ENCODE assay signal across 19 cellular contexts in the genomic region with DNA sequence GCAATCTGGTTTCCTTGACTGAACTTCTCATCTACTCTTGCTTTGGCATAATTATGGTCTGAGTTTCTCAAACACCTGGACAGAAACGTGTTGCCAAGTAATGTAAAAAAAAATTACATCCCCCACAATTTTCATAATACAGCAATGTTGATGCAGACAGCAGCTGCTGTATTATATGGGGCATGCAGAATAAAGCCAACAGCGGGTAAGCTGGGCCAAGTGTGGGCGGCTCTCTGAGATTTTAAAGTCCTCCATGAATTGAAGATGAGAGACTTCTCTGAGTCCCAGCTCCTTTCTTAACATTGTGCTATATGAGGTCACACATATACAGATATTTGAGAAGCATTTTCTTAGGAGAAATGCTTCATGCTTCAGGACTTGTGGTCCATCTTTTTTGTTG.
"Had no signal": no experiment of that assay in that cellular context is flagged by ENCODE, and none has a peak within 500 bp of the region (broad histone marks: within the 10 kb centered on the region; RNA-seq: fewer than 3 reads in every experiment).

No MANE protein-coding gene starts in this region.

- DNase-seq: activated CD4-positive, alpha-beta T cell treated with anti-CD3 and anti-CD28 coated beads for 1 hour; activated CD4-positive, alpha-beta T cell treated with anti-CD3 and anti-CD28 coated beads, Interleukin-2, amount 50 U/mL, for 1 hour; activated CD8-positive, alpha-beta T cell treated with anti-CD3 and anti-CD28 coated beads, Interleukin-2, amount 10 ng/mL, durations not matched to agents 7 days and 5 days; activated gamma-delta T cell; activated naive CD4-positive, alpha-beta T cell treated with anti-CD3 and anti-CD28 coated beads, Interleukin-2, amount 50 U/mL, for 16 hours; activated naive CD8-positive, alpha-beta T cell treated with anti-CD3 and anti-CD28 coated beads, Interleukin-2, amount 50 U/mL, for 24 hours; cerebellar nuclear complex; endodermal cell; esophagus squamous epithelium; head of caudate nucleus; hypothalamus; left colon; retina; stimulated activated CD4-positive, alpha-beta T cell treated with anti-CD3 and anti-CD28 coated beads, Interleukin-2, amount 100 ng/mL, for 48 hours; stimulated activated CD8-positive, alpha-beta memory T cell treated with anti-CD3 and anti-CD28 coated beads, Interleukin-4, amount 100 ng/mL, for 48 hours; stimulated activated naive B cell treated with anti-CD40 and anti-IgM and Interleukin-4, amounts not matched to agents 10 μg/mL and 1 μg/mL and 100 μg/mL, for 72 hours; upper lobe of left lung; WERI-Rb-1 had no signal

- ATAC-seq: activated CD8-positive, alpha-beta T cell treated with anti-CD3 and anti-CD28 coated beads, Interleukin-2, amount 10 ng/mL, durations not matched to agents 7 days and 5 days; activated naive CD8-positive, alpha-beta T cell treated with anti-CD3 and anti-CD28 coated beads, Interleukin-2, amount 50 U/mL, for 24 hours; gastroesophageal sphincter; left colon; stimulated activated naive B cell treated with anti-CD40 and anti-IgM and Interleukin-4, amounts not matched to agents 10 μg/mL and 1 μg/mL and 100 μg/mL, for 72 hours had no signal
